15 cellular contexts compared by ENCODE assay signal in genomic region chr9:36337865-36338264, GRCh38.
A peak's percentile ranks its signal among the peaks of the same experiment; 100 is the strongest.
DNase-seq lines count a peak whose midpoint lies in the region; ATAC-seq and TF ChIP-seq lines count a peak whose summit lies in the region.
"Had no signal": no experiment of that assay in that cellular context is flagged by ENCODE, and none has a peak within 500 bp of the region (broad histone marks: within the 10 kb centered on the region; RNA-seq: fewer than 3 reads in every experiment).

No MANE protein-coding gene starts in this region.

- no peaks in the 10 kb centered on the region for H3K27me3 ChIP-seq in Panc1 (ENCODE audit: control insufficient read depth, insufficient read depth, low read length)
- H3K27me3 ChIP-seq: spleen had no signal

- no peak overlapping the region for H3K27ac ChIP-seq in Panc1 (ENCODE audit: low read length)
- H3K27ac ChIP-seq: spleen had no signal

- H3K4me3 Mint-ChIP-seq in activated T-cell treated with anti-CD3 and anti-CD28 coated beads, Interleukin-2, amount 50 U/mL, for 24 hours: no peak overlapping the region
- no peak overlapping the region for H3K4me3 Mint-ChIP-seq in activated T-cell treated with anti-CD3 and anti-CD28 coated beads, Interleukin-2, amount 50 U/mL, for 4 hours
- H3K4me3 Mint-ChIP-seq: activated naive CD4-positive, alpha-beta T cell treated with anti-CD3 and anti-CD28 coated beads, Interleukin-2, amount 10 ng/mL, durations not matched to agents 7 days and 5 days had no signal

- H3K4me1 ChIP-seq in Panc1 (ENCODE audit: control insufficient read depth, insufficient read depth, low read length): no peaks in the 10 kb centered on the region
- H3K4me1 ChIP-seq in mucosa of descending colon (ENCODE audit: low read depth): no peaks in the 10 kb centered on the region

- no peaks in the 10 kb centered on the region for H3K27me3 Mint-ChIP-seq in activated T-cell treated with anti-CD3 and anti-CD28 coated beads, Interleukin-2, amount 50 U/mL, for 24 hours
- no peaks in the 10 kb centered on the region for H3K27me3 Mint-ChIP-seq in activated T-cell treated with anti-CD3 and anti-CD28 coated beads, Interleukin-2, amount 50 U/mL, for 4 hours (ENCODE audit: low read depth)
- H3K27me3 Mint-ChIP-seq: activated naive CD4-positive, alpha-beta T cell treated with anti-CD3 and anti-CD28 coated beads, Interleukin-2, amount 10 ng/mL, durations not matched to agents 7 days and 5 days had no signal

- TF ChIP-seq CTCF in Panc1 (IDR thresholded peaks at IDR 0.05): no peak
- no peak for TF ChIP-seq CTCF in fibroblast of the aortic adventitia (IDR thresholded peaks at IDR 0.05; ENCODE audit: insufficient read depth, low read length)
- TF ChIP-seq CTCF in mucosa of descending colon (IDR thresholded peaks at IDR 0.05): no peak

- H3K36me3 ChIP-seq in Panc1 (ENCODE audit: control insufficient read depth, insufficient read depth, low read length) (peaks cover 45% of the 10 kb centered on the region), mucosa of descending colon (ENCODE audit: low read depth) (no peaks in the 10 kb centered on the region)

- no peak for ATAC-seq in activated T-cell treated with anti-CD3 and anti-CD28 coated beads, Interleukin-2, amount 50 U/mL, for 4 hours
- ATAC-seq in Panc1 (no peak), mucosa of descending colon (peak; percentile 44), GM21717 (IDR thresholded peaks at IDR 0.05; ENCODE audit: unreplicated experiment) (no peak), HG03025 (IDR thresholded peaks at IDR 0.05; ENCODE audit: low FRiP score, unreplicated experiment) (no peak)

- no peak for DNase-seq in activated T-cell treated with anti-CD3 and anti-CD28 coated beads, Interleukin-2, amount 50 U/mL, for 24 hours
- no peak for DNase-seq in activated T-cell treated with anti-CD3 and anti-CD28 coated beads, Interleukin-2, amount 50 U/mL, for 4 hours
- DNase-seq in Panc1 (ENCODE audit: low read depth, low spot score): no peak
- peak; percentile 45 for DNase-seq in fibroblast of the aortic adventitia (ENCODE audit: low read depth)
- DNase-seq in mucosa of descending colon: no peak
- no peak for DNase-seq in stimulated activated CD4-positive, alpha-beta T cell treated with anti-CD3 and anti-CD28 coated beads, Interleukin-4, amount 100 ng/mL, for 1 hour
- DNase-seq: activated CD8-positive, alpha-beta memory T cell treated with anti-CD3 and anti-CD28 coated beads for 24 hours; activated naive CD4-positive, alpha-beta T cell treated with anti-CD3 and anti-CD28 coated beads, Interleukin-2, amount 10 ng/mL, durations not matched to agents 7 days and 5 days; cerebellar nuclear complex; mesenchymal stem cell; MV-4-11; NCI-H226; spleen had no signal

- in situ Hi-C loops in Panc1 (cut with HindIII; ENCODE audit: low pct_unique_long_range_greater_than_20kb, low sequenced_read_pairs): no loop called here

- H3K4me3 ChIP-seq in Panc1 (ENCODE audit: low read depth in 2 of 2, low read length in 2 of 2) (no peak overlapping the region), fibroblast of the aortic adventitia (ENCODE audit: low read depth, low read length) (no peak overlapping the region), mucosa of descending colon (no peak overlapping the region)
- H3K4me3 ChIP-seq: spleen had no signal

- no peaks in the 10 kb centered on the region for H3K9me3 Mint-ChIP-seq in activated T-cell treated with anti-CD3 and anti-CD28 coated beads, Interleukin-2, amount 50 U/mL, for 24 hours
- H3K9me3 Mint-ChIP-seq in activated T-cell treated with anti-CD3 and anti-CD28 coated beads, Interleukin-2, amount 50 U/mL, for 4 hours: no peaks in the 10 kb centered on the region
- H3K9me3 Mint-ChIP-seq: activated naive CD4-positive, alpha-beta T cell treated with anti-CD3 and anti-CD28 coated beads, Interleukin-2, amount 10 ng/mL, durations not matched to agents 7 days and 5 days had no signal

- H3K4me1 Mint-ChIP-seq in activated T-cell treated with anti-CD3 and anti-CD28 coated beads, Interleukin-2, amount 50 U/mL, for 24 hours (ENCODE audit: low read depth): peaks cover 10% of the 10 kb centered on the region
- H3K4me1 Mint-ChIP-seq in activated T-cell treated with anti-CD3 and anti-CD28 coated beads, Interleukin-2, amount 50 U/mL, for 4 hours (ENCODE audit: low read depth): peaks cover 3% of the 10 kb centered on the region

- CTCF ChIA-PET in Panc1 (lab: Charles Lee): no interaction called here

- H3K9me3 ChIP-seq in Panc1 (ENCODE audit: control insufficient read depth, insufficient read depth, low read depth, low read length): no peaks in the 10 kb centered on the region
- H3K9me3 ChIP-seq in mucosa of descending colon: no peaks in the 10 kb centered on the region
- H3K9me3 ChIP-seq: spleen had no signal

- BruUV-seq in Panc1 (replicated peaks; lab: Mats Ljungman, UMichigan): TSS peak; percentile 19

- intact Hi-C loops in Panc1 (cut with micrococcal nuclease; ENCODE audit: unreplicated experiment) (no loop called here), mucosa of descending colon (cut with DNase I, micrococcal nuclease) (no loop called here)

- H3K27ac Mint-ChIP-seq in activated T-cell treated with anti-CD3 and anti-CD28 coated beads, Interleukin-2, amount 50 U/mL, for 24 hours: peak overlapping the region; percentile 50
- H3K27ac Mint-ChIP-seq: activated naive CD4-positive, alpha-beta T cell treated with anti-CD3 and anti-CD28 coated beads, Interleukin-2, amount 10 ng/mL, durations not matched to agents 7 days and 5 days had no signal

- POLR2A ChIA-PET in Panc1 (lab: Charles Lee): no interaction called here

- peaks cover 79% of the 10 kb centered on the region for H3K36me3 Mint-ChIP-seq in activated T-cell treated with anti-CD3 and anti-CD28 coated beads, Interleukin-2, amount 50 U/mL, for 24 hours (ENCODE audit: low read depth)
- peaks cover 37% of the 10 kb centered on the region for H3K36me3 Mint-ChIP-seq in activated T-cell treated with anti-CD3 and anti-CD28 coated beads, Interleukin-2, amount 50 U/mL, for 4 hours (ENCODE audit: insufficient read depth)
